In genomic region chr17:75456417-75457046, GRCh38 we compare ENCODE assay signal across 1 cellular context.
A peak's percentile ranks its signal among the peaks of the same experiment; 100 is the strongest.
TF ChIP-seq lines count a peak whose summit lies in the region.

Gene TMEM94 (plus strand): TSS chr17:75456635. CDS start chr17:75471906, 15,271 bp downstream.

TF ChIP-seq in HepG2, 621 proteins besides CTCF, POLR2A, EP300 and RAD21 (continued from another document and continues in another):
- 0 out of 2 replicates have a peak, but pooled peaks have one; percentile 30 for TF ChIP-seq ZSCAN20 (CRISPR knock-in tag; IDR thresholded peaks at IDR 0.05; ENCODE audit: borderline replicate concordance)
- peak; percentile 48; the same call in 1 of the 2 replicates for TF ChIP-seq MAX (IDR thresholded peaks at IDR 0.05)
- TF ChIP-seq ZNF143 (CRISPR knock-in tag; IDR thresholded peaks at IDR 0.05), result peak; percentile 64; the same call in 1 of the 2 replicates
- TF ChIP-seq ZNF235 (CRISPR knock-in tag; IDR thresholded peaks at IDR 0.05; ENCODE audit: borderline replicate concordance), result 0 out of 2 replicates have a peak, but pooled peaks have one; percentile 34
- no peak for TF ChIP-seq KLF9 (CRISPR knock-in tag; IDR thresholded peaks at IDR 0.05; ENCODE audit: low read depth)
- TF ChIP-seq LBX2 (CRISPR knock-in tag; IDR thresholded peaks at IDR 0.05; ENCODE audit: borderline replicate concordance), result no peak; the same call in 1 of the 2 replicates
- peak; percentile 30; the same call in 1 of the 2 replicates for TF ChIP-seq GABPA (IDR thresholded peaks at IDR 0.05; ENCODE audit: low read depth, low read length)
- peak; percentile 81 for TF ChIP-seq GABPA (CRISPR knock-in tag; IDR thresholded peaks at IDR 0.05; ENCODE audit: low read depth)
- TF ChIP-seq ZNF552 (CRISPR knock-in tag; IDR thresholded peaks at IDR 0.05; ENCODE audit: borderline replicate concordance), result no peak; the same call in 1 of the 2 replicates
- TF ChIP-seq DMTF1 (CRISPR knock-in tag; IDR thresholded peaks at IDR 0.05), result no peak
- TF ChIP-seq ZSCAN9 (CRISPR knock-in tag; IDR thresholded peaks at IDR 0.05; ENCODE audit: borderline replicate concordance), result no peak
- TF ChIP-seq, protein P1, sequence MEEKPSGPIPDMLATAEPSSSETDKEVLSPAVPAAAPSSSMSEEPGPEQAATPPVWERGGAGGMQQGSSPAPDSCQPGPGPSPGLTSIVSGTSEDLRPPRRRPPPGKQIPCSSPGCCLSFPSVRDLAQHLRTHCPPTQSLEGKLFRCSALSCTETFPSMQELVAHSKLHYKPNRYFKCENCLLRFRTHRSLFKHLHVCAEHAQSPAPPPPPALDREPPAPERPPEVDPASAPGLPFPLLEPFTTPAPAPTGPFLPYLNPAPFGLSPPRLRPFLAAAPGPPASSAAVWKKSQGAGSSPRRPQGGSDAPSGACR (CRISPR knock-in tag; IDR thresholded peaks at IDR 0.05), result 0 out of 2 replicates have a peak, but pooled peaks have one; percentile 18
- peak; percentile 66; the same call in 1 of the 2 replicates for TF ChIP-seq ZMYM4 (CRISPR knock-in tag; IDR thresholded peaks at IDR 0.05)
- no peak for TF ChIP-seq ZBTB14 (CRISPR knock-in tag; IDR thresholded peaks at IDR 0.05)
- no peak for TF ChIP-seq RERE (CRISPR knock-in tag; IDR thresholded peaks at IDR 0.05; ENCODE audit: low read depth)
- no peak for TF ChIP-seq NFE2L1 (CRISPR knock-in tag; IDR thresholded peaks at IDR 0.05; ENCODE audit: borderline replicate concordance)
- TF ChIP-seq ZNF891 (CRISPR knock-in tag; IDR thresholded peaks at IDR 0.05), result peak; percentile 72
- TF ChIP-seq CREB3 (CRISPR knock-in tag; IDR thresholded peaks at IDR 0.05), result no peak
- TF ChIP-seq ZNF468 (CRISPR knock-in tag; IDR thresholded peaks at IDR 0.05), result no peak
- TF ChIP-seq ZNF781 (CRISPR knock-in tag; IDR thresholded peaks at IDR 0.05; ENCODE audit: borderline replicate concordance, not compliant biosample characterization), result peak; percentile 78
- no peak for TF ChIP-seq ESRRA (CRISPR knock-in tag; IDR thresholded peaks at IDR 0.05; ENCODE audit: low read depth)
- no peak for TF ChIP-seq TCF7L2 (IDR thresholded peaks at IDR 0.05; ENCODE audit: low read depth, low read length)
- TF ChIP-seq ZUFSP (CRISPR knock-in tag; IDR thresholded peaks at IDR 0.05; ENCODE audit: borderline replicate concordance), result no peak
- TF ChIP-seq CEBPG (CRISPR knock-in tag; IDR thresholded peaks at IDR 0.05), result peak; percentile 15; the same call in 1 of the 2 replicates
- no peak; the same call in 1 of the 2 replicates for TF ChIP-seq ZNF614 (CRISPR knock-in tag; IDR thresholded peaks at IDR 0.05; ENCODE audit: borderline replicate concordance)
- no peak for TF ChIP-seq ADNP (CRISPR knock-in tag; IDR thresholded peaks at IDR 0.05)
- TF ChIP-seq EZH2 (conservative IDR thresholded peaks at IDR 0.05; ENCODE audit: low read depth, low read length), result no peak
- TF ChIP-seq, protein P2, sequence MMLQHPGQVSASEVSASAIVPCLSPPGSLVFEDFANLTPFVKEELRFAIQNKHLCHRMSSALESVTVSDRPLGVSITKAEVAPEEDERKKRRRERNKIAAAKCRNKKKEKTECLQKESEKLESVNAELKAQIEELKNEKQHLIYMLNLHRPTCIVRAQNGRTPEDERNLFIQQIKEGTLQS (CRISPR knock-in tag; IDR thresholded peaks at IDR 0.05), result no peak
- TF ChIP-seq, protein P3, sequence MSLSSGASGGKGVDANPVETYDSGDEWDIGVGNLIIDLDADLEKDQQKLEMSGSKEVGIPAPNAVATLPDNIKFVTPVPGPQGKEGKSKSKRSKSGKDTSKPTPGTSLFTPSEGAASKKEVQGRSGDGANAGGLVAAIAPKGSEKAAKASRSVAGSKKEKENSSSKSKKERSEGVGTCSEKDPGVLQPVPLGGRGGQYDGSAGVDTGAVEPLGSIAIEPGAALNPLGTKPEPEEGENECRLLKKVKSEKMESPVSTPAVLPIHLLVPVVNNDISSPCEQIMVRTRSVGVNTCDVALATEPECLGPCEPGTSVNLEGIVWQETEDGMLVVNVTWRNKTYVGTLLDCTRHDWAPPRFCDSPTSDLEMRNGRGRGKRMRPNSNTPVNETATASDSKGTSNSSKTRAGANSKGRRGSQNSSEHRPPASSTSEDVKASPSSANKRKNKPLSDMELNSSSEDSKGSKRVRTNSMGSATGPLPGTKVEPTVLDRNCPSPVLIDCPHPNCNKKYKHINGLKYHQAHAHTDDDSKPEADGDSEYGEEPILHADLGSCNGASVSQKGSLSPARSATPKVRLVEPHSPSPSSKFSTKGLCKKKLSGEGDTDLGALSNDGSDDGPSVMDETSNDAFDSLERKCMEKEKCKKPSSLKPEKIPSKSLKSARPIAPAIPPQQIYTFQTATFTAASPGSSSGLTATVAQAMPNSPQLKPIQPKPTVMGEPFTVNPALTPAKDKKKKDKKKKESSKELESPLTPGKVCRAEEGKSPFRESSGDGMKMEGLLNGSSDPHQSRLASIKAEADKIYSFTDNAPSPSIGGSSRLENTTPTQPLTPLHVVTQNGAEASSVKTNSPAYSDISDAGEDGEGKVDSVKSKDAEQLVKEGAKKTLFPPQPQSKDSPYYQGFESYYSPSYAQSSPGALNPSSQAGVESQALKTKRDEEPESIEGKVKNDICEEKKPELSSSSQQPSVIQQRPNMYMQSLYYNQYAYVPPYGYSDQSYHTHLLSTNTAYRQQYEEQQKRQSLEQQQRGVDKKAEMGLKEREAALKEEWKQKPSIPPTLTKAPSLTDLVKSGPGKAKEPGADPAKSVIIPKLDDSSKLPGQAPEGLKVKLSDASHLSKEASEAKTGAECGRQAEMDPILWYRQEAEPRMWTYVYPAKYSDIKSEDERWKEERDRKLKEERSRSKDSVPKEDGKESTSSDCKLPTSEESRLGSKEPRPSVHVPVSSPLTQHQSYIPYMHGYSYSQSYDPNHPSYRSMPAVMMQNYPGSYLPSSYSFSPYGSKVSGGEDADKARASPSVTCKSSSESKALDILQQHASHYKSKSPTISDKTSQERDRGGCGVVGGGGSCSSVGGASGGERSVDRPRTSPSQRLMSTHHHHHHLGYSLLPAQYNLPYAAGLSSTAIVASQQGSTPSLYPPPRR (CRISPR knock-in tag; IDR thresholded peaks at IDR 0.05; ENCODE audit: borderline replicate concordance), result no peak
- 0 out of 2 replicates have a peak, but pooled peaks have one; percentile 39 for TF ChIP-seq HHEX (CRISPR knock-in tag; IDR thresholded peaks at IDR 0.05)
- peak; percentile 84 for TF ChIP-seq SPEN (CRISPR knock-in tag; IDR thresholded peaks at IDR 0.05; ENCODE audit: low read depth)
- TF ChIP-seq ZNF225 (CRISPR knock-in tag; IDR thresholded peaks at IDR 0.05), result no peak; the same call in 1 of the 2 replicates
- TF ChIP-seq RARG (CRISPR knock-in tag; IDR thresholded peaks at IDR 0.05; ENCODE audit: low read depth), result no peak
- peak; percentile 64; the same call in 1 of the 2 replicates for TF ChIP-seq POLR2AphosphoS5 (IDR thresholded peaks at IDR 0.05; ENCODE audit: low read depth, low read length)
- TF ChIP-seq ZNF737 (CRISPR knock-in tag; IDR thresholded peaks at IDR 0.05; ENCODE audit: borderline replicate concordance), result no peak
- peak; percentile 34; the same call in 1 of the 2 replicates for TF ChIP-seq ZNF563 (CRISPR knock-in tag; IDR thresholded peaks at IDR 0.05)
- TF ChIP-seq, protein P4, sequence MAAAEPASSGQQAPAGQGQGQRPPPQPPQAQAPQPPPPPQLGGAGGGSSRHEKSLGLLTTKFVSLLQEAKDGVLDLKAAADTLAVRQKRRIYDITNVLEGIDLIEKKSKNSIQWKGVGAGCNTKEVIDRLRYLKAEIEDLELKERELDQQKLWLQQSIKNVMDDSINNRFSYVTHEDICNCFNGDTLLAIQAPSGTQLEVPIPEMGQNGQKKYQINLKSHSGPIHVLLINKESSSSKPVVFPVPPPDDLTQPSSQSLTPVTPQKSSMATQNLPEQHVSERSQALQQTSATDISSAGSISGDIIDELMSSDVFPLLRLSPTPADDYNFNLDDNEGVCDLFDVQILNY (CRISPR knock-in tag; conservative IDR thresholded peaks at IDR 0.05), result no peak
- no peak for TF ChIP-seq SCMH1 (CRISPR knock-in tag; IDR thresholded peaks at IDR 0.05; ENCODE audit: borderline replicate concordance)
- no peak for TF ChIP-seq ZNF780A (CRISPR knock-in tag; IDR thresholded peaks at IDR 0.05)
- peak; percentile 79 for TF ChIP-seq BORCS8-MEF2B (CRISPR knock-in tag; IDR thresholded peaks at IDR 0.05)
- no peak for TF ChIP-seq DNMT1 (CRISPR knock-in tag; IDR thresholded peaks at IDR 0.05)
- TF ChIP-seq SIN3B (IDR thresholded peaks at IDR 0.05; ENCODE audit: low read length), result no peak
